ENCODE assay signal across 16 cellular contexts in genomic region chr20:48747840-48748416, GRCh38.
A peak's percentile ranks its signal among the peaks of the same experiment; 100 is the strongest.
DNase-seq lines count a peak whose midpoint lies in the region; ATAC-seq, FAIRE-seq and TF ChIP-seq lines count a peak whose summit lies in the region.
"Had no signal": no experiment of that assay in that cellular context is flagged by ENCODE, and none has a peak within 500 bp of the region (broad histone marks: within the 10 kb centered on the region; RNA-seq: fewer than 3 reads in every experiment).

No MANE protein-coding gene starts in this region.

- H3K4me3 Mint-ChIP-seq in activated CD8-positive, alpha-beta T cell treated with anti-CD3 and anti-CD28 coated beads for 36 hours: no peak overlapping the region
- peak overlapping the region; percentile 76 for H3K4me3 Mint-ChIP-seq in glutamatergic neuron (ENCODE audit: unreplicated experiment)
- no peak overlapping the region for H3K4me3 Mint-ChIP-seq in T-helper 2 cell treated with Interferon-gamma antibody and Interleukin-4, amounts not matched to agents 5 μg/mL and 100 μg/mL, for 36 hours
- H3K4me3 Mint-ChIP-seq: nephron had no signal

- no peaks in the 10 kb centered on the region for H3K27me3 ChIP-seq in BLaER1
- H3K27me3 ChIP-seq: ascending aorta had no signal

- DNase-seq in GM12891 (ENCODE audit: insufficient read length, low spot score): no peak
- no peak for DNase-seq in activated CD8-positive, alpha-beta T cell treated with anti-CD3 and anti-CD28 coated beads for 36 hours
- no peak for DNase-seq in glutamatergic neuron
- DNase-seq in T-helper 2 cell treated with Interferon-gamma antibody and Interleukin-4, amounts not matched to agents 5 μg/mL and 100 μg/mL, for 36 hours (ENCODE audit: low spot score): no peak
- no peak for DNase-seq in lower leg skin (ENCODE audit: low spot score in 2 of 2)
- DNase-seq: AML-193; effector memory CD4-positive, alpha-beta T cell; GM23248; NCI-H446 treated with DMSO at 0.1 percent for 48 hours had no signal

- CTCF ChIA-PET in activated CD8-positive, alpha-beta T cell treated with anti-CD3 and anti-CD28 coated beads for 36 hours (lab: Charles Lee): no interaction called here

- H3K4me1 ChIP-seq in BLaER1: peaks cover 72% of the 10 kb centered on the region
- H3K4me1 ChIP-seq: ascending aorta had no signal

- no peaks in the 10 kb centered on the region for H3K9me3 ChIP-seq in BLaER1
- H3K9me3 ChIP-seq: ascending aorta had no signal

- peak; percentile 31 for FAIRE-seq in GM12891 (lab: Jason Lieb, UNC)
- FAIRE-seq: frontal cortex, keratinocyte had no signal

- no peak overlapping the region; the same call in 1 of the 2 replicates for H3K9ac ChIP-seq in BLaER1
- H3K9ac ChIP-seq: GM23248 had no signal

- H4K20me1 ChIP-seq in BLaER1: no peaks in the 10 kb centered on the region

- WGBS in lower leg skin, 2 donors: 62 to 66% methylated on average over 15 of the region's 15 CpGs

- H3K4me1 Mint-ChIP-seq in activated CD8-positive, alpha-beta T cell treated with anti-CD3 and anti-CD28 coated beads for 36 hours (ENCODE audit: low read depth): peaks cover 60% of the 10 kb centered on the region
- peaks cover 52% of the 10 kb centered on the region for H3K4me1 Mint-ChIP-seq in glutamatergic neuron (ENCODE audit: low read depth, unreplicated experiment)
- peaks cover 37% of the 10 kb centered on the region for H3K4me1 Mint-ChIP-seq in T-helper 2 cell treated with Interferon-gamma antibody and Interleukin-4, amounts not matched to agents 5 μg/mL and 100 μg/mL, for 36 hours (ENCODE audit: low read depth)

- peak overlapping the region; percentile 36 for H3K27ac Mint-ChIP-seq in activated CD8-positive, alpha-beta T cell treated with anti-CD3 and anti-CD28 coated beads for 36 hours
- peak overlapping the region; percentile 85 for H3K27ac Mint-ChIP-seq in glutamatergic neuron (ENCODE audit: unreplicated experiment)
- H3K27ac Mint-ChIP-seq in T-helper 2 cell treated with Interferon-gamma antibody and Interleukin-4, amounts not matched to agents 5 μg/mL and 100 μg/mL, for 36 hours: no peak overlapping the region

- TF ChIP-seq POLR2A in GM12891 (IDR thresholded peaks at IDR 0.05; ENCODE audit: low read depth, low read length): no peak
- TF ChIP-seq POLR2A in lower leg skin (IDR thresholded peaks at IDR 0.05): no peak

- peak overlapping the region; percentile 50; the same call in 1 of the 2 replicates for H3K27ac ChIP-seq in BLaER1
- H3K27ac ChIP-seq: ascending aorta, GM23248 had no signal

- peak overlapping the region; percentile 63 for H3K4me2 ChIP-seq in BLaER1

- H3K4me3 ChIP-seq in BLaER1: no peak overlapping the region
- H3K4me3 ChIP-seq in lower leg skin (ENCODE audit: low read depth, poor library complexity, severe bottlenecking): no peak overlapping the region
- H3K4me3 ChIP-seq: ascending aorta, GM23248 had no signal

- intact Hi-C loops in activated CD8-positive, alpha-beta T cell treated with anti-CD3 and anti-CD28 coated beads for 36 hours (cut with micrococcal nuclease): no loop called here
- intact Hi-C loops in lower leg skin (cut with DNase I; ENCODE audit: low total_unique reads): no loop called here

- no peak for TF ChIP-seq CTCF in activated CD8-positive, alpha-beta T cell treated with anti-CD3 and anti-CD28 coated beads for 36 hours (IDR thresholded peaks at IDR 0.05)
- TF ChIP-seq CTCF in glutamatergic neuron (IDR thresholded peaks at IDR 0.05; ENCODE audit: partially characterized antibody, unreplicated experiment) (no peak), lower leg skin (IDR thresholded peaks at IDR 0.05) (no peak)

- no peak for ATAC-seq in activated CD8-positive, alpha-beta T cell treated with anti-CD3 and anti-CD28 coated beads for 36 hours
- ATAC-seq in esophagus mucosa (no peak), GM19351 (IDR thresholded peaks at IDR 0.05; ENCODE audit: unreplicated experiment) (no peak)

- peaks cover 42% of the 10 kb centered on the region for H3K36me3 Mint-ChIP-seq in activated CD8-positive, alpha-beta T cell treated with anti-CD3 and anti-CD28 coated beads for 36 hours (ENCODE audit: low read depth)
- H3K36me3 Mint-ChIP-seq in glutamatergic neuron (ENCODE audit: unreplicated experiment): peaks cover 13% of the 10 kb centered on the region
- peaks cover 24% of the 10 kb centered on the region for H3K36me3 Mint-ChIP-seq in T-helper 2 cell treated with Interferon-gamma antibody and Interleukin-4, amounts not matched to agents 5 μg/mL and 100 μg/mL, for 36 hours (ENCODE audit: low read depth)

- no peaks in the 10 kb centered on the region for H3K9me3 Mint-ChIP-seq in activated CD8-positive, alpha-beta T cell treated with anti-CD3 and anti-CD28 coated beads for 36 hours
- peaks cover 39% of the 10 kb centered on the region for H3K9me3 Mint-ChIP-seq in glutamatergic neuron (ENCODE audit: unreplicated experiment)
- H3K9me3 Mint-ChIP-seq in T-helper 2 cell treated with Interferon-gamma antibody and Interleukin-4, amounts not matched to agents 5 μg/mL and 100 μg/mL, for 36 hours: no peaks in the 10 kb centered on the region
- H3K9me3 Mint-ChIP-seq: nephron had no signal

- H3K36me3 ChIP-seq in BLaER1: no peaks in the 10 kb centered on the region

- no peaks in the 10 kb centered on the region for H3K27me3 Mint-ChIP-seq in activated CD8-positive, alpha-beta T cell treated with anti-CD3 and anti-CD28 coated beads for 36 hours
- peaks cover 35% of the 10 kb centered on the region for H3K27me3 Mint-ChIP-seq in glutamatergic neuron (ENCODE audit: unreplicated experiment)
- H3K27me3 Mint-ChIP-seq in T-helper 2 cell treated with Interferon-gamma antibody and Interleukin-4, amounts not matched to agents 5 μg/mL and 100 μg/mL, for 36 hours (ENCODE audit: low read depth): no peaks in the 10 kb centered on the region

- POLR2A ChIA-PET in activated CD8-positive, alpha-beta T cell treated with anti-CD3 and anti-CD28 coated beads for 36 hours (lab: Charles Lee): interaction anchor here (1.2 kb wide), 1 partner anchor 8 kb away, joined by 4 read pairs; no protein-coding TSS in a partner anchor

TF ChIP-seq in GM12891, 5 proteins besides CTCF, POLR2A, EP300 and RAD21:
- TF ChIP-seq POU2F2 (IDR thresholded peaks at IDR 0.05; ENCODE audit: low read depth, low read length): no peak
- peak; percentile 14; the same call in 1 of the 2 replicates for TF ChIP-seq SPI1 (IDR thresholded peaks at IDR 0.05; ENCODE audit: low read depth, low read length)
- no peak for TF ChIP-seq TAF1 (IDR thresholded peaks at IDR 0.05; ENCODE audit: low read depth, low read length)
- no peak for TF ChIP-seq PAX5 (IDR thresholded peaks at IDR 0.05; ENCODE audit: insufficient read depth, low read length, severe bottlenecking)
- no peak for TF ChIP-seq POLR2AphosphoS5 (IDR thresholded peaks at IDR 0.05; ENCODE audit: low read depth, low read length)
